Comparison of ENCODE assay signal across 35 cellular contexts in genomic region chrX:70635227-70635626, GRCh38.
"Had no signal": no experiment of that assay in that cellular context is flagged by ENCODE, and none has a peak within 500 bp of the region (broad histone marks: within the 10 kb centered on the region; RNA-seq: fewer than 3 reads in every experiment).

No MANE protein-coding gene starts in this region.

- H3K36me3 ChIP-seq: adrenal gland, brain microvascular endothelial cell, breast epithelium had no signal

- H3K27me3 Mint-ChIP-seq: activated CD4-positive, alpha-beta memory T cell treated with anti-CD3 and anti-CD28 coated beads for 36 hours; activated CD4-positive, alpha-beta T cell treated with anti-CD3 and anti-CD28 coated beads, Interleukin-2, amount 10 ng/mL, durations not matched to agents 24 days and 14 days; activated CD8-positive, alpha-beta T cell treated with anti-CD3 and anti-CD28 coated beads for 36 hours; activated naive CD8-positive, alpha-beta T cell treated with anti-CD3 and anti-CD28 coated beads for 36 hours; activated T-helper 17 cell treated with anti-CD3 and anti-CD28 coated beads, Interleukin-2, amount 50 U/mL, for 72 hours had no signal

- H3K4me3 ChIP-seq: adrenal gland, body of pancreas, breast epithelium had no signal

- H3K4me1 Mint-ChIP-seq: activated B cell treated with CpG ODN at 0.5 μM for 24 hours; activated CD4-positive, alpha-beta T cell treated with anti-CD3 and anti-CD28 coated beads, Interleukin-2, amount 10 ng/mL, durations not matched to agents 24 days and 14 days; activated naive CD8-positive, alpha-beta T cell treated with anti-CD3 and anti-CD28 coated beads for 36 hours; activated T-helper 17 cell treated with anti-CD3 and anti-CD28 coated beads, Interleukin-2, amount 50 U/mL, for 72 hours had no signal

- H3K4me3 Mint-ChIP-seq: activated B cell treated with CpG ODN at 0.5 μM for 24 hours; activated CD4-positive, alpha-beta memory T cell treated with anti-CD3 and anti-CD28 coated beads for 36 hours; activated CD4-positive, alpha-beta T cell treated with anti-CD3 and anti-CD28 coated beads, Interleukin-2, amount 10 ng/mL, durations not matched to agents 24 days and 14 days; activated CD8-positive, alpha-beta T cell treated with anti-CD3 and anti-CD28 coated beads for 36 hours; activated naive CD4-positive, alpha-beta T cell treated with anti-CD3 and anti-CD28 coated beads for 36 hours; activated naive CD8-positive, alpha-beta T cell treated with anti-CD3 and anti-CD28 coated beads for 36 hours; activated T-cell treated with anti-CD3 and anti-CD28 coated beads, Interleukin-2, amount 50 U/mL, for 4 hours; activated T-cell treated with anti-CD3 and anti-CD28 coated beads, Interleukin-2, amount 50 U/mL, for 72 hours; activated T-helper 1 cell treated with anti-CD3 and anti-CD28 coated beads, Interleukin-12 subunit alpha, Interleukin-12 subunit beta, Interleukin-2, Interleukin-4 antibody, amounts not matched to agents 30 ng/mL and 10 ng/mL and 1 ng/mL, durations not matched to agents 14 hours and 24 hours and 36 hours; activated T-helper 17 cell treated with anti-CD3 and anti-CD28 coated beads, Interleukin-2, amount 50 U/mL, for 72 hours; T-helper 1 cell treated with Interleukin-12 subunit alpha and Interleukin-12 subunit beta and Interleukin-4 antibody, amounts not matched to agents 30 μg/mL and 1 μg/mL, for 36 hours; T-helper 2 cell treated with Interferon-gamma antibody and Interleukin-4, amounts not matched to agents 5 μg/mL and 100 μg/mL, for 36 hours had no signal

- H3K9me3 Mint-ChIP-seq: activated CD4-positive, alpha-beta memory T cell treated with anti-CD3 and anti-CD28 coated beads for 36 hours; activated CD4-positive, alpha-beta T cell treated with anti-CD3 and anti-CD28 coated beads, Interleukin-2, amount 10 ng/mL, durations not matched to agents 24 days and 14 days; activated CD8-positive, alpha-beta T cell treated with anti-CD3 and anti-CD28 coated beads for 36 hours; activated naive CD4-positive, alpha-beta T cell treated with anti-CD3 and anti-CD28 coated beads for 36 hours; activated naive CD8-positive, alpha-beta T cell treated with anti-CD3 and anti-CD28 coated beads for 36 hours; activated T-cell treated with anti-CD3 and anti-CD28 coated beads, Interleukin-2, amount 50 U/mL, for 4 hours; activated T-cell treated with anti-CD3 and anti-CD28 coated beads, Interleukin-2, amount 50 U/mL, for 72 hours; activated T-helper 17 cell treated with anti-CD3 and anti-CD28 coated beads, Interleukin-2, amount 50 U/mL, for 72 hours had no signal

- H3K9me3 ChIP-seq: adrenal gland, body of pancreas, breast epithelium had no signal

- H3K27ac ChIP-seq: adrenal gland, body of pancreas, brain microvascular endothelial cell, breast epithelium, VCaP had no signal

- H3K27ac Mint-ChIP-seq: activated B cell treated with CpG ODN at 0.5 μM for 24 hours; activated CD4-positive, alpha-beta memory T cell treated with anti-CD3 and anti-CD28 coated beads for 36 hours; activated CD4-positive, alpha-beta T cell treated with anti-CD3 and anti-CD28 coated beads, Interleukin-2, amount 10 ng/mL, durations not matched to agents 24 days and 14 days; activated CD8-positive, alpha-beta T cell treated with anti-CD3 and anti-CD28 coated beads for 36 hours; activated naive CD4-positive, alpha-beta T cell treated with anti-CD3 and anti-CD28 coated beads for 36 hours; activated naive CD4-positive, alpha-beta T cell treated with anti-CD3 and anti-CD28 coated beads, Interleukin-2, amount 50 U/mL, for 72 hours; activated naive CD8-positive, alpha-beta T cell treated with anti-CD3 and anti-CD28 coated beads for 36 hours; activated T-cell treated with anti-CD3 and anti-CD28 coated beads, Interleukin-2, amount 50 U/mL, for 72 hours; activated T-helper 1 cell treated with anti-CD3 and anti-CD28 coated beads, Interleukin-12 subunit alpha, Interleukin-12 subunit beta, Interleukin-2, Interleukin-4 antibody, amounts not matched to agents 30 ng/mL and 10 ng/mL and 1 ng/mL, durations not matched to agents 14 hours and 24 hours and 36 hours; activated T-helper 17 cell treated with anti-CD3 and anti-CD28 coated beads, Interleukin-2, amount 50 U/mL, for 72 hours; T-helper 1 cell treated with Interleukin-12 subunit alpha and Interleukin-12 subunit beta and Interleukin-4 antibody, amounts not matched to agents 30 μg/mL and 1 μg/mL, for 36 hours; T-helper 2 cell treated with Interferon-gamma antibody and Interleukin-4, amounts not matched to agents 5 μg/mL and 100 μg/mL, for 36 hours had no signal

- H3K36me3 Mint-ChIP-seq: activated CD4-positive, alpha-beta memory T cell treated with anti-CD3 and anti-CD28 coated beads for 36 hours; activated naive CD4-positive, alpha-beta T cell treated with anti-CD3 and anti-CD28 coated beads, Interleukin-2, amount 50 U/mL, for 72 hours; activated naive CD8-positive, alpha-beta T cell treated with anti-CD3 and anti-CD28 coated beads for 36 hours had no signal

- H3K27me3 ChIP-seq: body of pancreas, brain microvascular endothelial cell had no signal

- ATAC-seq: activated CD8-positive, alpha-beta T cell treated with anti-CD3 and anti-CD28 coated beads for 36 hours; activated naive CD4-positive, alpha-beta T cell treated with anti-CD3 and anti-CD28 coated beads, Interleukin-2, amount 50 U/mL, for 72 hours; activated T-cell treated with anti-CD3 and anti-CD28 coated beads, Interleukin-2, amount 50 U/mL, for 4 hours; activated T-cell treated with anti-CD3 and anti-CD28 coated beads, Interleukin-2, amount 50 U/mL, for 72 hours; activated T-helper 17 cell treated with anti-CD3 and anti-CD28 coated beads, Interleukin-2, amount 50 U/mL, for 72 hours; body of pancreas had no signal

- H3K4me1 ChIP-seq: adrenal gland, body of pancreas, breast epithelium had no signal

- DNase-seq: activated B cell treated with CpG ODN at 0.5 μM for 24 hours; activated CD4-positive, alpha-beta memory T cell treated with anti-CD3 and anti-CD28 coated beads for 36 hours; activated CD4-positive, alpha-beta T cell treated with anti-CD3 and anti-CD28 coated beads for 4 hours; activated CD4-positive, alpha-beta T cell treated with anti-CD3 and anti-CD28 coated beads, Interleukin-2, amount 10 ng/mL, durations not matched to agents 24 days and 14 days; activated CD4-positive, alpha-beta T cell treated with anti-CD3 and anti-CD28 coated beads, Interleukin-2, amount 50 U/mL, for 1 hour; activated CD4-positive, alpha-beta T cell treated with anti-CD3 and anti-CD28 coated beads, Interleukin-2, amount 50 U/mL, for 4 hours; activated CD4-positive, CD25-positive, alpha-beta regulatory T cell treated with anti-CD3 and anti-CD28 coated beads, Interleukin-2, amount 50 U/mL, for 72 hours; activated CD8-positive, alpha-beta memory T cell treated with anti-CD3 and anti-CD28 coated beads, Interleukin-2, amount 50 U/mL, for 4 hours; activated CD8-positive, alpha-beta T cell treated with anti-CD3 and anti-CD28 coated beads for 36 hours; activated effector memory CD4-positive, alpha-beta T cell treated with anti-CD3 and anti-CD28 coated beads, Interleukin-2, amount 50 U/mL, for 16 hours; activated gamma-delta T cell treated with Interleukin-2 at 50 U/mL for 16 hours; activated naive CD4-positive, alpha-beta T cell; activated naive CD4-positive, alpha-beta T cell treated with anti-CD3 and anti-CD28 coated beads for 36 hours; activated naive CD4-positive, alpha-beta T cell treated with anti-CD3 and anti-CD28 coated beads, Interleukin-2, amount 50 U/mL, for 16 hours; activated naive CD8-positive, alpha-beta T cell treated with anti-CD3 and anti-CD28 coated beads for 36 hours; activated T-cell treated with anti-CD3 and anti-CD28 coated beads for 4 hours; activated T-cell treated with anti-CD3 and anti-CD28 coated beads, Interleukin-2, amount 50 U/mL, for 1 hour; activated T-cell treated with anti-CD3 and anti-CD28 coated beads, Interleukin-2, amount 50 U/mL, for 4 hours; activated T-cell treated with anti-CD3 and anti-CD28 coated beads, Interleukin-2, amount 50 U/mL, for 72 hours; adrenal gland; amniotic stem cell; aorta; body of pancreas; brain microvascular endothelial cell; central memory CD4-positive, alpha-beta T cell; T-helper 1 cell; T-helper 2 cell; T-helper 9 cell had no signal
